ENCODE assay signal across 10 cellular contexts in genomic region chr7:105677395-105677701, GRCh38.
DNase-seq lines count a peak whose midpoint lies in the region; ATAC-seq and TF ChIP-seq lines count a peak whose summit lies in the region.
"Had no signal": no experiment of that assay in that cellular context is flagged by ENCODE, and none has a peak within 500 bp of the region (broad histone marks: within the 10 kb centered on the region; RNA-seq: fewer than 3 reads in every experiment).

No MANE protein-coding gene starts in this region.

- H3K27ac ChIP-seq in Peyer's patch (peak overlapping the region; percentile 7 to 73 (median 58)), gastroesophageal sphincter (peak overlapping the region in 3 of 4 donors; percentile 1 to 87 (median 20)), thoracic aorta (no peak overlapping the region)

- H3K36me3 Mint-ChIP-seq in activated T-cell treated with anti-CD3 and anti-CD28 coated beads, Interleukin-2, amount 50 U/mL, for 24 hours (ENCODE audit: low read depth) = peaks cover 4% of the 10 kb centered on the region

- H3K27me3 ChIP-seq in Peyer's patch (no peaks in the 10 kb centered on the region), gastroesophageal sphincter (no peaks in the 10 kb centered on the region), thoracic aorta (replicated peaks; ENCODE audit: insufficient read depth) (no peaks in the 10 kb centered on the region)
- H3K27me3 ChIP-seq: left lung had no signal

- H3K4me1 ChIP-seq in Peyer's patch (peaks cover 3 to 34% (median 17%) of the 10 kb centered on the region in 4 donors), gastroesophageal sphincter (peaks cover 0 to 91% (median 31%) of the 10 kb centered on the region in 3 donors), thoracic aorta (ENCODE audit: control insufficient read depth in 1 of 2, low read depth in 2 of 2) (peaks cover 4 to 16% of the 10 kb centered on the region in 2 donors)

- H3K9me3 ChIP-seq in Peyer's patch = no peaks in the 10 kb centered on the region
- H3K9me3 ChIP-seq in gastroesophageal sphincter = no peaks in the 10 kb centered on the region
- H3K9me3 ChIP-seq in thoracic aorta = no peaks in the 10 kb centered on the region
- H3K9me3 ChIP-seq: left lung had no signal

- H3K4me3 ChIP-seq in Peyer's patch (no peak overlapping the region), gastroesophageal sphincter (no peak overlapping the region), thoracic aorta (peak overlapping the region; percentile 67)

- 80 to 100% methylated on average over 1 to 2 of the region's 5 CpGs for WGBS in gastroesophageal sphincter (ENCODE audit: low coverage in 1 of 2), 2 donors

- H3K4me3 Mint-ChIP-seq in activated T-cell treated with anti-CD3 and anti-CD28 coated beads, Interleukin-2, amount 50 U/mL, for 24 hours = peak overlapping the region; percentile 82

- ATAC-seq in gastroesophageal sphincter (no peak), thoracic aorta (ENCODE audit: insufficient number of reproducible peaks, low FRiP score, low read depth) (no peak)

- TF ChIP-seq EP300 in gastroesophageal sphincter (IDR thresholded peaks at IDR 0.05) = no peak

- H3K36me3 ChIP-seq in Peyer's patch (no peaks in the 10 kb centered on the region), gastroesophageal sphincter (no peaks in the 10 kb centered on the region), thoracic aorta (no peaks in the 10 kb centered on the region)
- H3K36me3 ChIP-seq: left lung had no signal

- H3K27me3 Mint-ChIP-seq in activated T-cell treated with anti-CD3 and anti-CD28 coated beads, Interleukin-2, amount 50 U/mL, for 24 hours = no peaks in the 10 kb centered on the region

- no peak for DNase-seq in activated T-cell treated with anti-CD3 and anti-CD28 coated beads, Interleukin-2, amount 50 U/mL, for 24 hours
- no peak for DNase-seq in activated T-cell treated with anti-CD3 and anti-CD28 coated beads, Interleukin-2, amount 50 U/mL, for 1 hour
- DNase-seq in Peyer's patch = peak in 1 of 3 donors; percentile 68
- DNase-seq in thoracic aorta (ENCODE audit: low spot score) = no peak
- no peak for DNase-seq in putamen (ENCODE audit: low spot score)
- DNase-seq in dedifferentiated amniotic fluid mesenchymal stem cell (ENCODE audit: extremely low spot score) = no peak
- DNase-seq in cerebellar cortex (ENCODE audit: low spot score) = no peak
- DNase-seq: foreskin fibroblast had no signal

- peaks cover 77% of the 10 kb centered on the region for H3K4me1 Mint-ChIP-seq in activated T-cell treated with anti-CD3 and anti-CD28 coated beads, Interleukin-2, amount 50 U/mL, for 24 hours (ENCODE audit: low read depth)

- no peaks in the 10 kb centered on the region for H3K9me3 Mint-ChIP-seq in activated T-cell treated with anti-CD3 and anti-CD28 coated beads, Interleukin-2, amount 50 U/mL, for 24 hours

- TF ChIP-seq POLR2A in Peyer's patch (IDR thresholded peaks at IDR 0.05) = no peak
- no peak for TF ChIP-seq POLR2A in gastroesophageal sphincter (IDR thresholded peaks at IDR 0.05)

- no peak for TF ChIP-seq CTCF in Peyer's patch (IDR thresholded peaks at IDR 0.05)
- no peak for TF ChIP-seq CTCF in gastroesophageal sphincter (IDR thresholded peaks at IDR 0.05)
- TF ChIP-seq CTCF in thoracic aorta (IDR thresholded peaks at IDR 0.05) = no peak

- H3K27ac Mint-ChIP-seq in activated T-cell treated with anti-CD3 and anti-CD28 coated beads, Interleukin-2, amount 50 U/mL, for 24 hours = peak overlapping the region; percentile 92

Comparison
In these comparisons a context has a peak if more than half of its experiments do, and no peak if none do; other contexts are left out.
1. H3K27ac ChIP-seq: peak in Peyer's patch (4 of 4) and gastroesophageal sphincter (3 of 4); none in thoracic aorta (0 of 2).